32 cellular contexts compared by ENCODE assay signal in the genomic region with DNA sequence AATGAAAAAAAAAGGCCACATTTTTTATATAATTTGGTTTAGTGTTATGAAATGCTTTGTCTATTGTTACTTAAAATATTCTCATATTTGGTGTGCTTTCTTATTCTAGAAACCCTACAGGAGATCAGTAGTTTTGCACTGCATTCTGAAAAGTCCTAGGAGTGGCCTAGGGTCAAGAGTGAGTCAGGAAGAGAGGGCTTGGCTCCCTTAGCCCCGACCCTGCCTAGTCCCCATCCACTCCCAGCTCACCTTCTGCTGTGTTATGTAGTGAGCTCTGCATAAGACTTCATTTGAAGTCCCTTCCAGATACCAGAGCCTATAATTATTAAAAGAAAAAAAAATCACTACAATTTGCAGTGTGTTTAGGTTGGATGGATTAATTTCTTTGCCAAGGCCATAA.
"Had no signal": no experiment of that assay in that cellular context is flagged by ENCODE, and none has a peak within 500 bp of the region (broad histone marks: within the 10 kb centered on the region; RNA-seq: fewer than 3 reads in every experiment).

No MANE protein-coding gene starts in this region.

- H3K4me1 Mint-ChIP-seq: brain had no signal

- H3K4me3 Mint-ChIP-seq: activated CD4-positive, alpha-beta memory T cell treated with anti-CD3 and anti-CD28 coated beads for 36 hours; activated CD4-positive, alpha-beta T cell treated with anti-CD3 and anti-CD28 coated beads for 36 hours; activated CD4-positive, alpha-beta T cell treated with anti-CD3 and anti-CD28 coated beads, Interleukin-2, amount 10 ng/mL, durations not matched to agents 24 days and 14 days; activated CD8-positive, alpha-beta memory T cell treated with anti-CD3 and anti-CD28 coated beads, Interleukin-2, amount 10 ng/mL, durations not matched to agents 7 days and 5 days; activated CD8-positive, alpha-beta T cell treated with anti-CD3 and anti-CD28 coated beads, Interleukin-2, amount 10 ng/mL, durations not matched to agents 7 days and 5 days; activated naive CD8-positive, alpha-beta T cell treated with anti-CD3 and anti-CD28 coated beads, Interleukin-2, amount 10 ng/mL, durations not matched to agents 7 days and 5 days; activated T-cell treated with anti-CD3 and anti-CD28 coated beads, Interleukin-2, amount 50 U/mL, for 24 hours; activated T-cell treated with anti-CD3 and anti-CD28 coated beads, Interleukin-2, amount 50 U/mL, for 72 hours; brain; T-helper 17 cell; T-helper 2 cell treated with Interferon-gamma antibody and Interleukin-4, amounts not matched to agents 5 μg/mL and 100 μg/mL, for 36 hours had no signal

- H3K27ac ChIP-seq: ascending aorta, breast epithelium, cardiac muscle cell, colonic mucosa, epithelial cell of prostate, esophagus squamous epithelium, gastroesophageal sphincter, heart right ventricle, hepatocyte, WERI-Rb-1 had no signal

- H3K4me1 ChIP-seq: ascending aorta, breast epithelium, colonic mucosa, gastroesophageal sphincter, heart right ventricle had no signal

- H3K9me3 ChIP-seq: ascending aorta, breast epithelium, colonic mucosa, esophagus squamous epithelium, gastroesophageal sphincter, heart right ventricle had no signal

- ATAC-seq: activated CD4-positive, alpha-beta T cell treated with anti-CD3 and anti-CD28 coated beads for 36 hours; activated CD8-positive, alpha-beta memory T cell treated with anti-CD3 and anti-CD28 coated beads, Interleukin-2, amount 10 ng/mL, durations not matched to agents 7 days and 5 days; activated CD8-positive, alpha-beta T cell treated with anti-CD3 and anti-CD28 coated beads, Interleukin-2, amount 10 ng/mL, durations not matched to agents 7 days and 5 days; activated T-cell treated with anti-CD3 and anti-CD28 coated beads, Interleukin-2, amount 50 U/mL, for 72 hours; gastroesophageal sphincter; heart right ventricle; T-helper 17 cell had no signal

- H3K27me3 ChIP-seq: ascending aorta, breast epithelium, cardiac muscle cell, colonic mucosa, esophagus squamous epithelium, gastroesophageal sphincter, heart right ventricle had no signal

- DNase-seq: activated CD4-positive, alpha-beta memory T cell treated with anti-CD3 and anti-CD28 coated beads for 36 hours; activated CD4-positive, alpha-beta T cell treated with anti-CD3 and anti-CD28 coated beads for 36 hours; activated CD4-positive, alpha-beta T cell treated with anti-CD3 and anti-CD28 coated beads, Interleukin-2, amount 10 ng/mL, durations not matched to agents 24 days and 14 days; activated CD4-positive, CD25-positive, alpha-beta regulatory T cell; activated CD4-positive, CD25-positive, alpha-beta regulatory T cell treated with anti-CD3 and anti-CD28 coated beads, Interleukin-2, amount 50 U/mL, for 72 hours; activated CD8-positive, alpha-beta memory T cell treated with anti-CD3 and anti-CD28 coated beads, Interleukin-2, amount 10 ng/mL, durations not matched to agents 7 days and 5 days; activated CD8-positive, alpha-beta memory T cell treated with anti-CD3 and anti-CD28 coated beads, Interleukin-2, amount 50 U/mL, for 4 hours; activated CD8-positive, alpha-beta T cell treated with anti-CD3 and anti-CD28 coated beads, Interleukin-2, amount 10 ng/mL, durations not matched to agents 7 days and 5 days; activated gamma-delta T cell; activated naive CD4-positive, alpha-beta T cell treated with anti-CD3 and anti-CD28 coated beads, Interleukin-2, amount 50 U/mL, for 16 hours; activated naive CD4-positive, alpha-beta T cell treated with Interleukin-2 at 50 U/mL for 16 hours; activated naive CD8-positive, alpha-beta T cell treated with anti-CD3 and anti-CD28 coated beads, Interleukin-2, amount 10 ng/mL, durations not matched to agents 7 days and 5 days; activated T-cell treated with anti-CD3 and anti-CD28 coated beads, Interleukin-2, amount 50 U/mL, for 24 hours; activated T-cell treated with anti-CD3 and anti-CD28 coated beads, Interleukin-2, amount 50 U/mL, for 72 hours; central memory CD4-positive, alpha-beta T cell; cerebellar nuclear complex; colonic mucosa; effector CD8-positive, alpha-beta T cell; esophagus squamous epithelium; foreskin melanocyte; heart right ventricle; T-helper 17 cell; T1000; WERI-Rb-1 had no signal

- H3K9me3 Mint-ChIP-seq: activated CD4-positive, alpha-beta memory T cell treated with anti-CD3 and anti-CD28 coated beads for 36 hours; activated CD4-positive, alpha-beta T cell treated with anti-CD3 and anti-CD28 coated beads, Interleukin-2, amount 10 ng/mL, durations not matched to agents 24 days and 14 days; activated naive CD8-positive, alpha-beta T cell treated with anti-CD3 and anti-CD28 coated beads, Interleukin-2, amount 10 ng/mL, durations not matched to agents 7 days and 5 days; activated T-cell treated with anti-CD3 and anti-CD28 coated beads, Interleukin-2, amount 50 U/mL, for 24 hours; activated T-cell treated with anti-CD3 and anti-CD28 coated beads, Interleukin-2, amount 50 U/mL, for 72 hours; brain; T-helper 2 cell treated with Interferon-gamma antibody and Interleukin-4, amounts not matched to agents 5 μg/mL and 100 μg/mL, for 36 hours had no signal

- H3K27me3 Mint-ChIP-seq: activated CD4-positive, alpha-beta memory T cell treated with anti-CD3 and anti-CD28 coated beads for 36 hours; activated CD4-positive, alpha-beta T cell treated with anti-CD3 and anti-CD28 coated beads for 36 hours; activated CD4-positive, alpha-beta T cell treated with anti-CD3 and anti-CD28 coated beads, Interleukin-2, amount 10 ng/mL, durations not matched to agents 24 days and 14 days; activated CD8-positive, alpha-beta memory T cell treated with anti-CD3 and anti-CD28 coated beads, Interleukin-2, amount 10 ng/mL, durations not matched to agents 7 days and 5 days; activated naive CD8-positive, alpha-beta T cell treated with anti-CD3 and anti-CD28 coated beads, Interleukin-2, amount 10 ng/mL, durations not matched to agents 7 days and 5 days; activated T-cell treated with anti-CD3 and anti-CD28 coated beads, Interleukin-2, amount 50 U/mL, for 24 hours; T-helper 17 cell had no signal

- H3K4me3 ChIP-seq: ascending aorta, breast epithelium, cardiac muscle cell, colonic mucosa, esophagus squamous epithelium, gastroesophageal sphincter, heart right ventricle, hepatocyte had no signal

- H3K27ac Mint-ChIP-seq: activated CD4-positive, alpha-beta memory T cell treated with anti-CD3 and anti-CD28 coated beads for 36 hours; activated CD4-positive, alpha-beta T cell treated with anti-CD3 and anti-CD28 coated beads for 36 hours; activated CD4-positive, alpha-beta T cell treated with anti-CD3 and anti-CD28 coated beads, Interleukin-2, amount 10 ng/mL, durations not matched to agents 24 days and 14 days; activated CD8-positive, alpha-beta memory T cell treated with anti-CD3 and anti-CD28 coated beads, Interleukin-2, amount 10 ng/mL, durations not matched to agents 7 days and 5 days; activated CD8-positive, alpha-beta T cell treated with anti-CD3 and anti-CD28 coated beads, Interleukin-2, amount 10 ng/mL, durations not matched to agents 7 days and 5 days; activated T-cell treated with anti-CD3 and anti-CD28 coated beads, Interleukin-2, amount 50 U/mL, for 24 hours; activated T-cell treated with anti-CD3 and anti-CD28 coated beads, Interleukin-2, amount 50 U/mL, for 72 hours; brain; T-helper 17 cell; T-helper 2 cell treated with Interferon-gamma antibody and Interleukin-4, amounts not matched to agents 5 μg/mL and 100 μg/mL, for 36 hours had no signal

- H3K36me3 ChIP-seq: ascending aorta, breast epithelium, cardiac muscle cell, colonic mucosa, esophagus squamous epithelium, gastroesophageal sphincter, WERI-Rb-1 had no signal

- H3K36me3 Mint-ChIP-seq: brain had no signal
